In genomic region chr19:3550947-3551807, GRCh38 we compare ENCODE assay signal across 1 cellular context.
TF ChIP-seq lines count a peak whose summit lies in the region.

No MANE protein-coding gene starts in this region.

TF ChIP-seq in K562, 482 proteins besides CTCF, POLR2A, EP300 and RAD21:
- no peak for TF ChIP-seq HDAC8 (tag; IDR thresholded peaks at IDR 0.05)
- peak; percentile 39 for TF ChIP-seq RBFOX2 (IDR thresholded peaks at IDR 0.05; ENCODE audit: low read depth, low read length)
- TF ChIP-seq THAP12 (CRISPR knock-in tag; IDR thresholded peaks at IDR 0.05): no peak
